In the genomic region with DNA sequence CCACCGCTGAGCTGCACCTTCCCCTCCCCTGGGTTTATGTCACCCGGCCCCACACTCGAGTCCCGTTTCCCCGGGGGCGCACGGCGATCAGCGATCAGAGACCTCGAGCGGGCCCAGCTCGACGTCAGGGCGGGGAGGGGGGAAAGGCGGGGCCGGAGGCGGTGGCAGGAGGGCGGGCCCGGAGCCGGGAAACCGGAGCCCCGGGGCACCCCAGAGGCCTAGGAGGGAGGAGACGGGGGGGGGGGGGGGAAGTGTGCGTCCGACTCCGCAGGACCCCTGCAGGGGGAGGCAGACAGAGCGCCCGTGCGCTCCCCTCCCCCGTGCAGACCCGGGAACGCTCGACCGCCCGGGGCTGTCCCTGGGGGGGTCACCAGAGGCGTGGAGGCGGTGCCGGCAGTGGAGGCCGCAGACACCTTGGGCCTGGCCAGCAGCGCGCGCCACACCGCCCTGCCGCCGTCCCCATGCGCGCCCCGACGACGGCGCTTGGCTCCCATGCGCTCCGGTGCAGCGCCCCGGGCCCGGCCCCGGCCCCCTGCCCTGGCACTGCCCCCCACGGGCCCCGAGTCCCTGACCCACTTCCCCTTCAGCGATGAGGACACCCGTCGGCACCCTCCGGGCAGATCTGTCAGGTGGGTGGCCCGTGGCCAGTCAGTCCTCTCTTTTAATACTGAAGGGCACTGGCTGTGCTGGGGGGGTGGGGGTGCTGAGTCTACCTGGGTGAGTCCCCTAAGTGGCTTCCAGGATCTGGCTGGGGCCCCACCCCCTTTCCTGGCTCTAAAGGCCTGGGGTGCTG, we compare ENCODE assay signal across 1 cellular context.
TF ChIP-seq lines count a peak whose summit lies in the region.

No MANE protein-coding gene starts in this region.

TF ChIP-seq in H1, 55 proteins besides CTCF, POLR2A, EP300 and RAD21:
- TF ChIP-seq RFX5 (IDR thresholded peaks at IDR 0.05; ENCODE audit: borderline replicate concordance, low read depth, low read length) (no peak), EGR1 (IDR thresholded peaks at IDR 0.05; ENCODE audit: borderline replicate concordance, low read depth, low read length) (no peak), ASH2L (IDR thresholded peaks at IDR 0.05; ENCODE audit: low read length) (no peak), TBP (IDR thresholded peaks at IDR 0.05; ENCODE audit: low read depth, low read length) (no peak), MAFK (IDR thresholded peaks at IDR 0.05; ENCODE audit: low read depth, low read length) (no peak), FOSL1 (IDR thresholded peaks at IDR 0.05; ENCODE audit: insufficient read depth, low read depth, low read length) (no peak), CREB1 (IDR thresholded peaks at IDR 0.05) (peak; percentile 30; the same call in 1 of the 2 replicates), CHD1 (IDR thresholded peaks at IDR 0.05; ENCODE audit: low read depth, low read length) (no peak), KDM4A (IDR thresholded peaks at IDR 0.05; ENCODE audit: low read depth, low read length, severe bottlenecking) (peak; percentile 18)
- TF ChIP-seq, protein P1, sequence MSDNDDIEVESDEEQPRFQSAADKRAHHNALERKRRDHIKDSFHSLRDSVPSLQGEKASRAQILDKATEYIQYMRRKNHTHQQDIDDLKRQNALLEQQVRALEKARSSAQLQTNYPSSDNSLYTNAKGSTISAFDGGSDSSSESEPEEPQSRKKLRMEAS (IDR thresholded peaks at IDR 0.05): peak; percentile 72
- TF ChIP-seq, protein P2, sequence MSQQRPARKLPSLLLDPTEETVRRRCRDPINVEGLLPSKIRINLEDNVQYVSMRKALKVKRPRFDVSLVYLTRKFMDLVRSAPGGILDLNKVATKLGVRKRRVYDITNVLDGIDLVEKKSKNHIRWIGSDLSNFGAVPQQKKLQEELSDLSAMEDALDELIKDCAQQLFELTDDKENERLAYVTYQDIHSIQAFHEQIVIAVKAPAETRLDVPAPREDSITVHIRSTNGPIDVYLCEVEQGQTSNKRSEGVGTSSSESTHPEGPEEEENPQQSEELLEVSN (IDR thresholded peaks at IDR 0.05): 0 out of 2 replicates have a peak, but pooled peaks have one; percentile 28
